Comparison of ENCODE assay signal across 8 cellular contexts in the genomic region with DNA sequence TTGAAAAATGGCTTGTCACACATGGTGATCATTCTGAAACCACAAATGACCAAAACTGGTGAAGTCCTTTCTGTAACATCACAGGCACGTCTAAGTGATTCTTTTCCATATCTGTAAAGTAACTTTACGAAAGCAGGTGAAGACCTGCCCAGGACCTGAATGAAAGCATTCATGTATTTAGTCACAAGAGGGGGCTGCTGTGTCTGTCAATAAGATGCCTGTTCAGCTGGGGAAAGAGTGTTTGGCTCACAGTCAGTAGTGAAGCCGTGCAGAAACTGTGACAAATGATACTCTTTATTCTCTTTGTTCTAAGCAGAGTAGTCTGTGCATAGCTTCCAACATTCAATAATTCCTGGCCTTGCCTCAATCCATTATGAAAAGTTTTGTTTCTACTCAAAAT.
DNase-seq lines count a peak whose midpoint lies in the region; ATAC-seq and TF ChIP-seq lines count a peak whose summit lies in the region.

No MANE protein-coding gene starts in this region.

- no peaks in the 10 kb centered on the region for H3K4me1 ChIP-seq in Panc1 (ENCODE audit: control insufficient read depth, insufficient read depth, low read length)
- no peaks in the 10 kb centered on the region for H3K4me1 ChIP-seq in endodermal cell (ENCODE audit: control insufficient read depth, insufficient read depth, low read length)

- intact Hi-C loops in Panc1 (cut with micrococcal nuclease; ENCODE audit: unreplicated experiment) = no loop called here
- intact Hi-C loops in posterior cingulate gyrus (cut with DNase I) = no loop called here

- no peak overlapping the region for H3K9ac ChIP-seq in endodermal cell (ENCODE audit: extremely low read depth, low read length, poor library complexity, severe bottlenecking)

- H3K4me1 Mint-ChIP-seq in endodermal cell = no peaks in the 10 kb centered on the region
- peaks cover 0 to 7% of the 10 kb centered on the region in 2 donors for H3K4me1 Mint-ChIP-seq in stimulated activated naive B cell treated with anti-CD40 and anti-IgM and Interleukin-4, amounts not matched to agents 10 μg/mL and 1 μg/mL and 100 μg/mL, for 72 hours

- H3K36me3 ChIP-seq in Panc1 (ENCODE audit: control insufficient read depth, insufficient read depth, low read length) (no peaks in the 10 kb centered on the region), endodermal cell (ENCODE audit: control insufficient read depth, insufficient read depth, low read length) (no peaks in the 10 kb centered on the region)

- POLR2A ChIA-PET in Panc1 (lab: Charles Lee) = no interaction called here

- TF ChIP-seq CTCF in GM10266 (IDR thresholded peaks at IDR 0.05; ENCODE audit: control insufficient read depth, insufficient read depth, low read depth, missing control alignments) (peak; percentile 37), Panc1 (IDR thresholded peaks at IDR 0.05) (peak; percentile 29; the same call in 1 of the 2 replicates), endodermal cell (conservative IDR thresholded peaks at IDR 0.05) (peak; percentile 73)

- no peak overlapping the region for H3K27ac Mint-ChIP-seq in endodermal cell
- H3K27ac Mint-ChIP-seq in stimulated activated naive B cell treated with anti-CD40 and anti-IgM and Interleukin-4, amounts not matched to agents 10 μg/mL and 1 μg/mL and 100 μg/mL, for 72 hours = no peak overlapping the region

- H3K27me3 ChIP-seq in Panc1 (ENCODE audit: control insufficient read depth, insufficient read depth, low read length) = peaks cover 2% of the 10 kb centered on the region
- no peaks in the 10 kb centered on the region for H3K27me3 ChIP-seq in endodermal cell (ENCODE audit: control insufficient read depth, insufficient read depth, low read length, poor library complexity, severe bottlenecking)

- H3K4me3 ChIP-seq in Panc1 (ENCODE audit: low read depth in 2 of 2, low read length in 2 of 2) = no peak overlapping the region
- no peak overlapping the region for H3K4me3 ChIP-seq in endodermal cell (ENCODE audit: low read length)

- no peaks in the 10 kb centered on the region for H3K27me3 Mint-ChIP-seq in endodermal cell (ENCODE audit: insufficient read depth)
- H3K27me3 Mint-ChIP-seq in stimulated activated naive B cell treated with anti-CD40 and anti-IgM and Interleukin-4, amounts not matched to agents 10 μg/mL and 1 μg/mL and 100 μg/mL, for 72 hours = peaks cover 53 to 69% of the 10 kb centered on the region in 2 donors

- CTCF ChIA-PET in Panc1 (lab: Charles Lee) = no interaction called here

- DNase-seq in GM10266 (ENCODE audit: extremely low spot score) = peak; percentile 23
- peak; percentile 43 for DNase-seq in H4 (ENCODE audit: low spot score)
- DNase-seq in Panc1 (ENCODE audit: low read depth, low spot score) = no peak
- DNase-seq in endodermal cell = no peak
- DNase-seq in stimulated activated naive B cell treated with anti-CD40 and anti-IgM and Interleukin-4, amounts not matched to agents 10 μg/mL and 1 μg/mL and 100 μg/mL, for 72 hours = no peak
- no peak for DNase-seq in posterior cingulate gyrus

- BruUV-seq in Panc1 (replicated peaks; lab: Mats Ljungman, UMichigan) = no TSS peak

- in situ Hi-C loops in Panc1 (cut with HindIII; ENCODE audit: low pct_unique_long_range_greater_than_20kb, low sequenced_read_pairs) = no loop called here

- H3K27ac ChIP-seq in Panc1 (ENCODE audit: low read length) (no peak overlapping the region), endodermal cell (ENCODE audit: low read depth, low read length) (no peak overlapping the region)

- 48 to 58% methylated on average over 2 to 3 of the region's 3 CpGs for WGBS in endodermal cell (ENCODE audit: insufficient coverage in 1 of 2, insufficient read length in 1 of 2), 2 experiments

- H3K9me3 ChIP-seq in Panc1 (ENCODE audit: control insufficient read depth, insufficient read depth, low read depth, low read length) (no peaks in the 10 kb centered on the region), endodermal cell (ENCODE audit: control insufficient read depth, low read length) (no peaks in the 10 kb centered on the region)

- ATAC-seq in Panc1 (no peak), HG02840 (IDR thresholded peaks at IDR 0.05; ENCODE audit: low FRiP score, unreplicated experiment) (no peak), GM19023 (IDR thresholded peaks at IDR 0.05; ENCODE audit: unreplicated experiment) (no peak)
- peak; percentile 77 to 80 for ATAC-seq in stimulated activated naive B cell treated with anti-CD40 and anti-IgM and Interleukin-4, amounts not matched to agents 10 μg/mL and 1 μg/mL and 100 μg/mL, for 72 hours (replicated peaks)

- no peaks in the 10 kb centered on the region for H3K36me3 Mint-ChIP-seq in endodermal cell (ENCODE audit: low read depth)
- H3K36me3 Mint-ChIP-seq in stimulated activated naive B cell treated with anti-CD40 and anti-IgM and Interleukin-4, amounts not matched to agents 10 μg/mL and 1 μg/mL and 100 μg/mL, for 72 hours = no peaks in the 10 kb centered on the region

- no peaks in the 10 kb centered on the region for H3K9me3 Mint-ChIP-seq in endodermal cell
- H3K9me3 Mint-ChIP-seq in stimulated activated naive B cell treated with anti-CD40 and anti-IgM and Interleukin-4, amounts not matched to agents 10 μg/mL and 1 μg/mL and 100 μg/mL, for 72 hours = no peaks in the 10 kb centered on the region

- H3K4me3 Mint-ChIP-seq in endodermal cell = no peak overlapping the region
- H3K4me3 Mint-ChIP-seq in stimulated activated naive B cell treated with anti-CD40 and anti-IgM and Interleukin-4, amounts not matched to agents 10 μg/mL and 1 μg/mL and 100 μg/mL, for 72 hours = no peak overlapping the region

Comparison
In these comparisons a context has a peak if more than half of its experiments do, and no peak if none do; other contexts are left out.
1. DNase-seq: peak in GM10266 (single experiment) and H4 (single experiment); none in Panc1 (single experiment), endodermal cell (single experiment), stimulated activated naive B cell treated with anti-CD40 and anti-IgM and Interleukin-4, amounts not matched to agents 10 μg/mL and 1 μg/mL and 100 μg/mL, for 72 hours (single experiment) and posterior cingulate gyrus (0 of 10).
2. ATAC-seq: peak in stimulated activated naive B cell treated with anti-CD40 and anti-IgM and Interleukin-4, amounts not matched to agents 10 μg/mL and 1 μg/mL and 100 μg/mL, for 72 hours (2 of 2); none in Panc1 (single experiment), HG02840 (single experiment) and GM19023 (single experiment).
3. Peak in every context shown above with its lines, with median percentiles within 50 percentile points of each other: CTCF ChIP-seq.